1 cellular context compared by ENCODE assay signal in the genomic region with DNA sequence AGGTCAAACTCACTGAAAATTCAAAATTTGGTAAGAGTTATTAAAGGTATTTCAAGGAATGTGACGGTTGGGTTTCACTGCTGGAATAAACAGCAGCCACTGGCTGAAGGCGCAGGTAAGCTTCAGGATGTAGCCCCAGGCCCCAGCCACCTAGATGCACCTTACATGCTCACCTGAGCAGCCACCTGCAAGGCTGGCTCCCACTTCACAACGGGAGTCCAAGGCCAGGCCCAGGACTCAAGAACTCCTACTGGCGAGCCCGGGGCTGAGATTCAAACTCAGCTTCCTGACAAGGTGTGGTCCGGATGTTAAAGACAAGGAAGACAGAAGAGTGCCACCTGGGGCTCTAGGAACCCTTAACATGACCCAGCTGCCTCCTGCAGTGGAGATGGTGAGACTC.
TF ChIP-seq lines count a peak whose summit lies in the region.

No MANE protein-coding gene starts in this region.

TF ChIP-seq in H1, 55 proteins besides CTCF, POLR2A, EP300 and RAD21 (continued from another document):
- TF ChIP-seq, protein P1, sequence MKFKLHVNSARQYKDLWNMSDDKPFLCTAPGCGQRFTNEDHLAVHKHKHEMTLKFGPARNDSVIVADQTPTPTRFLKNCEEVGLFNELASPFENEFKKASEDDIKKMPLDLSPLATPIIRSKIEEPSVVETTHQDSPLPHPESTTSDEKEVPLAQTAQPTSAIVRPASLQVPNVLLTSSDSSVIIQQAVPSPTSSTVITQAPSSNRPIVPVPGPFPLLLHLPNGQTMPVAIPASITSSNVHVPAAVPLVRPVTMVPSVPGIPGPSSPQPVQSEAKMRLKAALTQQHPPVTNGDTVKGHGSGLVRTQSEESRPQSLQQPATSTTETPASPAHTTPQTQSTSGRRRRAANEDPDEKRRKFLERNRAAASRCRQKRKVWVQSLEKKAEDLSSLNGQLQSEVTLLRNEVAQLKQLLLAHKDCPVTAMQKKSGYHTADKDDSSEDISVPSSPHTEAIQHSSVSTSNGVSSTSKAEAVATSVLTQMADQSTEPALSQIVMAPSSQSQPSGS (IDR thresholded peaks at IDR 0.05; ENCODE audit: low read length) = no peak
- TF ChIP-seq GTF2F1 (IDR thresholded peaks at IDR 0.05; ENCODE audit: borderline replicate concordance, low read depth, low read length) (no peak), HDAC6 (IDR thresholded peaks at IDR 0.05; ENCODE audit: low read depth, low read length) (no peak), TBP (IDR thresholded peaks at IDR 0.05; ENCODE audit: low read depth, low read length) (no peak), SP1 (IDR thresholded peaks at IDR 0.05; ENCODE audit: low read depth, low read length) (no peak), TAF7 (optimal IDR thresholded peaks at IDR 0.05; ENCODE audit: borderline replicate concordance, low read depth, low read length) (no peak), FOSL1 (IDR thresholded peaks at IDR 0.05; ENCODE audit: insufficient read depth, low read depth, low read length) (no peak), HDAC2 (IDR thresholded peaks at IDR 0.05; ENCODE audit: borderline replicate concordance in 1 of 2, low read depth in 2 of 2, low read length in 2 of 2) (no peak), POU5F1 (IDR thresholded peaks at IDR 0.05; ENCODE audit: low read depth, low read length) (no peak), RFX5 (IDR thresholded peaks at IDR 0.05; ENCODE audit: borderline replicate concordance, low read depth, low read length) (no peak), MAFK (IDR thresholded peaks at IDR 0.05; ENCODE audit: low read depth, low read length) (no peak), YY1 (IDR thresholded peaks at IDR 0.05; ENCODE audit: low read depth, low read length) (no peak), POLR2AphosphoS5 (IDR thresholded peaks at IDR 0.05; ENCODE audit: low read depth, low read length) (no peak)
- TF ChIP-seq, protein P2, sequence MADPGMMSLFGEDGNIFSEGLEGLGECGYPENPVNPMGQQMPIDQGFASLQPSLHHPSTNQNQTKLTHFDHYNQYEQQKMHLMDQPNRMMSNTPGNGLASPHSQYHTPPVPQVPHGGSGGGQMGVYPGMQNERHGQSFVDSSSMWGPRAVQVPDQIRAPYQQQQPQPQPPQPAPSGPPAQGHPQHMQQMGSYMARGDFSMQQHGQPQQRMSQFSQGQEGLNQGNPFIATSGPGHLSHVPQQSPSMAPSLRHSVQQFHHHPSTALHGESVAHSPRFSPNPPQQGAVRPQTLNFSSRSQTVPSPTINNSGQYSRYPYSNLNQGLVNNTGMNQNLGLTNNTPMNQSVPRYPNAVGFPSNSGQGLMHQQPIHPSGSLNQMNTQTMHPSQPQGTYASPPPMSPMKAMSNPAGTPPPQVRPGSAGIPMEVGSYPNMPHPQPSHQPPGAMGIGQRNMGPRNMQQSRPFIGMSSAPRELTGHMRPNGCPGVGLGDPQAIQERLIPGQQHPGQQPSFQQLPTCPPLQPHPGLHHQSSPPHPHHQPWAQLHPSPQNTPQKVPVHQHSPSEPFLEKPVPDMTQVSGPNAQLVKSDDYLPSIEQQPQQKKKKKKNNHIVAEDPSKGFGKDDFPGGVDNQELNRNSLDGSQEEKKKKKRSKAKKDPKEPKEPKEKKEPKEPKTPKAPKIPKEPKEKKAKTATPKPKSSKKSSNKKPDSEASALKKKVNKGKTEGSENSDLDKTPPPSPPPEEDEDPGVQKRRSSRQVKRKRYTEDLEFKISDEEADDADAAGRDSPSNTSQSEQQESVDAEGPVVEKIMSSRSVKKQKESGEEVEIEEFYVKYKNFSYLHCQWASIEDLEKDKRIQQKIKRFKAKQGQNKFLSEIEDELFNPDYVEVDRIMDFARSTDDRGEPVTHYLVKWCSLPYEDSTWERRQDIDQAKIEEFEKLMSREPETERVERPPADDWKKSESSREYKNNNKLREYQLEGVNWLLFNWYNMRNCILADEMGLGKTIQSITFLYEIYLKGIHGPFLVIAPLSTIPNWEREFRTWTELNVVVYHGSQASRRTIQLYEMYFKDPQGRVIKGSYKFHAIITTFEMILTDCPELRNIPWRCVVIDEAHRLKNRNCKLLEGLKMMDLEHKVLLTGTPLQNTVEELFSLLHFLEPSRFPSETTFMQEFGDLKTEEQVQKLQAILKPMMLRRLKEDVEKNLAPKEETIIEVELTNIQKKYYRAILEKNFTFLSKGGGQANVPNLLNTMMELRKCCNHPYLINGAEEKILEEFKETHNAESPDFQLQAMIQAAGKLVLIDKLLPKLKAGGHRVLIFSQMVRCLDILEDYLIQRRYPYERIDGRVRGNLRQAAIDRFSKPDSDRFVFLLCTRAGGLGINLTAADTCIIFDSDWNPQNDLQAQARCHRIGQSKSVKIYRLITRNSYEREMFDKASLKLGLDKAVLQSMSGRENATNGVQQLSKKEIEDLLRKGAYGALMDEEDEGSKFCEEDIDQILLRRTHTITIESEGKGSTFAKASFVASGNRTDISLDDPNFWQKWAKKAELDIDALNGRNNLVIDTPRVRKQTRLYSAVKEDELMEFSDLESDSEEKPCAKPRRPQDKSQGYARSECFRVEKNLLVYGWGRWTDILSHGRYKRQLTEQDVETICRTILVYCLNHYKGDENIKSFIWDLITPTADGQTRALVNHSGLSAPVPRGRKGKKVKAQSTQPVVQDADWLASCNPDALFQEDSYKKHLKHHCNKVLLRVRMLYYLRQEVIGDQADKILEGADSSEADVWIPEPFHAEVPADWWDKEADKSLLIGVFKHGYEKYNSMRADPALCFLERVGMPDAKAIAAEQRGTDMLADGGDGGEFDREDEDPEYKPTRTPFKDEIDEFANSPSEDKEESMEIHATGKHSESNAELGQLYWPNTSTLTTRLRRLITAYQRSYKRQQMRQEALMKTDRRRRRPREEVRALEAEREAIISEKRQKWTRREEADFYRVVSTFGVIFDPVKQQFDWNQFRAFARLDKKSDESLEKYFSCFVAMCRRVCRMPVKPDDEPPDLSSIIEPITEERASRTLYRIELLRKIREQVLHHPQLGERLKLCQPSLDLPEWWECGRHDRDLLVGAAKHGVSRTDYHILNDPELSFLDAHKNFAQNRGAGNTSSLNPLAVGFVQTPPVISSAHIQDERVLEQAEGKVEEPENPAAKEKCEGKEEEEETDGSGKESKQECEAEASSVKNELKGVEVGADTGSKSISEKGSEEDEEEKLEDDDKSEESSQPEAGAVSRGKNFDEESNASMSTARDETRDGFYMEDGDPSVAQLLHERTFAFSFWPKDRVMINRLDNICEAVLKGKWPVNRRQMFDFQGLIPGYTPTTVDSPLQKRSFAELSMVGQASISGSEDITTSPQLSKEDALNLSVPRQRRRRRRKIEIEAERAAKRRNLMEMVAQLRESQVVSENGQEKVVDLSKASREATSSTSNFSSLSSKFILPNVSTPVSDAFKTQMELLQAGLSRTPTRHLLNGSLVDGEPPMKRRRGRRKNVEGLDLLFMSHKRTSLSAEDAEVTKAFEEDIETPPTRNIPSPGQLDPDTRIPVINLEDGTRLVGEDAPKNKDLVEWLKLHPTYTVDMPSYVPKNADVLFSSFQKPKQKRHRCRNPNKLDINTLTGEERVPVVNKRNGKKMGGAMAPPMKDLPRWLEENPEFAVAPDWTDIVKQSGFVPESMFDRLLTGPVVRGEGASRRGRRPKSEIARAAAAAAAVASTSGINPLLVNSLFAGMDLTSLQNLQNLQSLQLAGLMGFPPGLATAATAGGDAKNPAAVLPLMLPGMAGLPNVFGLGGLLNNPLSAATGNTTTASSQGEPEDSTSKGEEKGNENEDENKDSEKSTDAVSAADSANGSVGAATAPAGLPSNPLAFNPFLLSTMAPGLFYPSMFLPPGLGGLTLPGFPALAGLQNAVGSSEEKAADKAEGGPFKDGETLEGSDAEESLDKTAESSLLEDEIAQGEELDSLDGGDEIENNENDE (IDR thresholded peaks at IDR 0.05; ENCODE audit: insufficient replicate concordance, low read length) = no peak
- TF ChIP-seq, protein P3, sequence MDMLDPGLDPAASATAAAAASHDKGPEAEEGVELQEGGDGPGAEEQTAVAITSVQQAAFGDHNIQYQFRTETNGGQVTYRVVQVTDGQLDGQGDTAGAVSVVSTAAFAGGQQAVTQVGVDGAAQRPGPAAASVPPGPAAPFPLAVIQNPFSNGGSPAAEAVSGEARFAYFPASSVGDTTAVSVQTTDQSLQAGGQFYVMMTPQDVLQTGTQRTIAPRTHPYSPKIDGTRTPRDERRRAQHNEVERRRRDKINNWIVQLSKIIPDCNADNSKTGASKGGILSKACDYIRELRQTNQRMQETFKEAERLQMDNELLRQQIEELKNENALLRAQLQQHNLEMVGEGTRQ (IDR thresholded peaks at IDR 0.05; ENCODE audit: low read length) = no peak
TF ChIP-seq in H1: peak in this region for 0.
